Comparison of ENCODE assay signal across 9 cellular contexts in genomic region chr17:46818319-46818928, GRCh38. TPM values are rescaled to one million over a fixed set of nuclear protein-coding genes. Genes with fewer than 3 reads are reported as not detected.
DNase-seq lines count a peak whose midpoint lies in the region; ATAC-seq and TF ChIP-seq lines count a peak whose summit lies in the region.
"Had no signal": no experiment of that assay in that cellular context is flagged by ENCODE, and none has a peak within 500 bp of the region (broad histone marks: within the 10 kb centered on the region; RNA-seq: fewer than 3 reads in every experiment).

A gene with protein sequence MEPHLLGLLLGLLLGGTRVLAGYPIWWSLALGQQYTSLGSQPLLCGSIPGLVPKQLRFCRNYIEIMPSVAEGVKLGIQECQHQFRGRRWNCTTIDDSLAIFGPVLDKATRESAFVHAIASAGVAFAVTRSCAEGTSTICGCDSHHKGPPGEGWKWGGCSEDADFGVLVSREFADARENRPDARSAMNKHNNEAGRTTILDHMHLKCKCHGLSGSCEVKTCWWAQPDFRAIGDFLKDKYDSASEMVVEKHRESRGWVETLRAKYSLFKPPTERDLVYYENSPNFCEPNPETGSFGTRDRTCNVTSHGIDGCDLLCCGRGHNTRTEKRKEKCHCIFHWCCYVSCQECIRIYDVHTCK (minus strand): TSS chr17:46818692. CDS start chr17:46818597, 95 bp downstream.

- H3K27ac ChIP-seq in effector memory CD4-positive, alpha-beta T cell (ENCODE audit: insufficient read depth, low read length, poor library complexity, severe bottlenecking): no peak within 1 kb of the TSS
- H3K27ac ChIP-seq in osteoblast (ENCODE audit: low read depth, low read length): no peak within 1 kb of the TSS
- H3K27ac ChIP-seq in urinary bladder (ENCODE audit: low read depth): no peak within 1 kb of the TSS

- ATAC-seq in GM18858 (IDR thresholded peaks at IDR 0.05; ENCODE audit: unreplicated experiment): no peak

- H3K9me3 ChIP-seq in effector memory CD4-positive, alpha-beta T cell (ENCODE audit: control insufficient read depth, low read length): no peaks in the 10 kb centered on the region
- H3K9me3 ChIP-seq in osteoblast (ENCODE audit: low read depth, low read length): no peaks in the 10 kb centered on the region

- H3K4me1 ChIP-seq in effector memory CD4-positive, alpha-beta T cell (ENCODE audit: control insufficient read depth, insufficient read depth, low read length, poor library complexity, severe bottlenecking): peaks cover 15% of the 10 kb centered on the region
- H3K4me1 ChIP-seq in osteoblast (ENCODE audit: insufficient read depth, low read length) (peaks cover 5% of the 10 kb centered on the region), urinary bladder (ENCODE audit: insufficient read depth) (no peaks in the 10 kb centered on the region)

- H4K20me1 ChIP-seq in osteoblast (ENCODE audit: insufficient read depth, low read length): no peaks in the 10 kb centered on the region

- DNase-seq in activated gamma-delta T cell treated with Interleukin-2 at 50 U/mL for 16 hours (peak; percentile 43), activated gamma-delta T cell (lab: John Stamatoyannopoulos, UW) (no peak), osteoblast (ENCODE audit: insufficient read length, low spot score, missing footprints) (peak; percentile 91), NCI-H226 (no peak)
- peak; percentile 51 to 59 for DNase-seq in activated CD4-positive, alpha-beta T cell treated with anti-CD3 and anti-CD28 coated beads for 4 hours
- peak in 1 of 3 donors; percentile 8 for DNase-seq in effector memory CD4-positive, alpha-beta T cell
- DNase-seq: DND-41 had no signal

- TF ChIP-seq CTCF in osteoblast (IDR thresholded peaks at IDR 0.05; ENCODE audit: extremely low read depth, low read depth, low read length): no peak

- peak within 1 kb of the TSS; percentile 51 for H3K4me3 ChIP-seq in effector memory CD4-positive, alpha-beta T cell (ENCODE audit: insufficient read depth, low read depth, low read length, poor library complexity, severe bottlenecking)
- H3K4me3 ChIP-seq in osteoblast (ENCODE audit: insufficient read depth, low read length) (peak within 1 kb of the TSS; percentile 37), urinary bladder (ENCODE audit: low read depth, low read length) (peak within 1 kb of the TSS; percentile 35)

- H3K79me2 ChIP-seq in osteoblast (ENCODE audit: insufficient read depth, low read length): no peaks in the 10 kb centered on the region

- no peak within 1 kb of the TSS for H2AFZ ChIP-seq in osteoblast (ENCODE audit: low read length)

- 2% methylated on average over 47 of the region's 47 CpGs for WGBS in urinary bladder

- H3K27me3 ChIP-seq in effector memory CD4-positive, alpha-beta T cell (replicated peaks; ENCODE audit: control insufficient read depth, insufficient read depth, low read length, poor library complexity, severe bottlenecking): peaks cover 60% of the 10 kb centered on the region
- peaks cover 79% of the 10 kb centered on the region for H3K27me3 ChIP-seq in osteoblast (ENCODE audit: insufficient read depth, low read length)

- peak within 1 kb of the TSS; percentile 57 for H3K4me2 ChIP-seq in osteoblast (ENCODE audit: insufficient read depth, low read length)

- H3K36me3 ChIP-seq in effector memory CD4-positive, alpha-beta T cell (ENCODE audit: control insufficient read depth, insufficient read depth, low read length): no peaks in the 10 kb centered on the region
- H3K36me3 ChIP-seq in osteoblast (ENCODE audit: insufficient read depth, low read length) (no peaks in the 10 kb centered on the region), urinary bladder (ENCODE audit: insufficient read depth) (no peaks in the 10 kb centered on the region)

RNA-seq across cellular contexts. Expression of the gene that starts here (rescaled TPM):
- total RNA-seq in osteoblast (0.88 and 1.1 TPM in 2 replicates), urinary bladder (0.90 TPM)
- polyA plus RNA-seq in urinary bladder: 0.54 TPM

Comparison
In these comparisons a context has a peak if more than half of its experiments do, and no peak if none do; other contexts are left out.
1. DNase-seq: peak in activated gamma-delta T cell treated with Interleukin-2 at 50 U/mL for 16 hours (single experiment), activated CD4-positive, alpha-beta T cell treated with anti-CD3 and anti-CD28 coated beads for 4 hours (2 of 2) and osteoblast (single experiment); none in activated gamma-delta T cell (single experiment) and NCI-H226 (single experiment).
2. Peak in every context shown above with its lines, with median percentiles within 50 percentile points of each other: H3K4me3 ChIP-seq.